In genomic region chr12:93895096-93895460, GRCh38 we compare ENCODE assay signal across 13 cellular contexts.
A peak's percentile ranks its signal among the peaks of the same experiment; 100 is the strongest.
DNase-seq lines count a peak whose midpoint lies in the region; ATAC-seq, FAIRE-seq and TF ChIP-seq lines count a peak whose summit lies in the region.
"Had no signal": no experiment of that assay in that cellular context is flagged by ENCODE, and none has a peak within 500 bp of the region (broad histone marks: within the 10 kb centered on the region; RNA-seq: fewer than 3 reads in every experiment).

No MANE protein-coding gene starts in this region.

- H3K4me1 ChIP-seq in H1 (replicated peaks in 1 of 4; ENCODE audit: control insufficient read depth in 3 of 4, insufficient read depth in 4 of 4, low read length in 3 of 4) = peaks cover 0 to 3% (median 1%) of the 10 kb centered on the region in 4 experiments; a peak in 2 of 7 replicates
- H3K4me1 ChIP-seq: SJSA1 had no signal

- H2AK5ac ChIP-seq in H1 (ENCODE audit: low read depth, low read length) = no peak overlapping the region

- no peak overlapping the region for H4K91ac ChIP-seq in H1 (replicated peaks; ENCODE audit: insufficient read length, low read length)

- H2BK20ac ChIP-seq in H1 (ENCODE audit: low read length) = no peak overlapping the region

- H3K9ac ChIP-seq in H1 (replicated peaks in 1 of 4; ENCODE audit: extremely low read depth in 1 of 4, low read depth in 3 of 4, low read length in 3 of 4) = no peak overlapping the region

- no peak overlapping the region for H3K14ac ChIP-seq in H1 (ENCODE audit: insufficient read length)

- H3K4me3 ChIP-seq in H1 (ENCODE audit: extremely low read depth in 1 of 4, insufficient read depth in 2 of 4, low read depth in 3 of 4, low read length in 4 of 4) = no peak overlapping the region
- H3K4me3 ChIP-seq: SJSA1, skin epidermis had no signal

- no peak overlapping the region for H2AFZ ChIP-seq in H1 (ENCODE audit: low read length)

- H3K4me1 Mint-ChIP-seq in mesothelial cell of epicardium (peaks cover 38% of the 10 kb centered on the region), type B pancreatic cell (ENCODE audit: unreplicated experiment) (peaks cover 24% of the 10 kb centered on the region)

- no peak overlapping the region for H2BK120ac ChIP-seq in H1 (replicated peaks; ENCODE audit: low read depth, low read length)

- POLR2A ChIA-PET in H1 (lab: Charles Lee; ENCODE audit: partially characterized antibody) = no interaction called here

- no peak overlapping the region for H3K4me2 ChIP-seq in H1 (ENCODE audit: insufficient read depth in 1 of 2, low read depth in 2 of 2, low read length in 2 of 2)

- no peaks in the 10 kb centered on the region for H3K79me1 ChIP-seq in H1 (ENCODE audit: low read depth, low read length)

- H3K23ac ChIP-seq in H1 (ENCODE audit: insufficient read length) = no peak overlapping the region

- DNase-seq in KBM-7 = peak; percentile 50
- DNase-seq in H1 (ENCODE audit: low read depth in 1 of 2, low spot score in 2 of 2) = peak in 1 of 2 experiments; percentile 46
- no peak for DNase-seq in mesothelial cell of epicardium (ENCODE audit: low spot score in 2 of 2, unreplicated experiment in 2 of 2)
- DNase-seq in type B pancreatic cell (ENCODE audit: extremely low spot score, unreplicated experiment) = no peak
- DNase-seq in head of caudate nucleus = no peak
- no peak for DNase-seq in posterior cingulate gyrus
- DNase-seq: activated CD4-positive, alpha-beta T cell treated with anti-CD3 and anti-CD28 coated beads for 4 hours; activated naive CD4-positive, alpha-beta T cell treated with anti-CD3 and anti-CD28 coated beads for 36 hours; GOT3; NCI-H524 had no signal

- no peak overlapping the region for H3K27ac ChIP-seq in H1 (ENCODE audit: low read depth, low read length)
- H3K27ac ChIP-seq: SJSA1 had no signal

- H2BK12ac ChIP-seq in H1 (ENCODE audit: low read depth, low read length) = no peak overlapping the region

- peak overlapping the region; percentile 74 for H3K27ac Mint-ChIP-seq in mesothelial cell of epicardium
- peak overlapping the region; percentile 23 for H3K27ac Mint-ChIP-seq in type B pancreatic cell
- H3K27ac Mint-ChIP-seq: activated naive CD4-positive, alpha-beta T cell treated with anti-CD3 and anti-CD28 coated beads for 36 hours had no signal

- no peak for FAIRE-seq in H1 (lab: Jason Lieb, UNC)

- H3K4me3 Mint-ChIP-seq in mesothelial cell of epicardium (no peak overlapping the region), type B pancreatic cell (peak overlapping the region; percentile 20)
- H3K4me3 Mint-ChIP-seq: activated naive CD4-positive, alpha-beta T cell treated with anti-CD3 and anti-CD28 coated beads for 36 hours had no signal

- H3K4ac ChIP-seq in H1 (replicated peaks; ENCODE audit: insufficient read length, low read depth, low read length) = no peak overlapping the region

- TF ChIP-seq CTCF in H1 (IDR thresholded peaks at IDR 0.05; ENCODE audit: control extremely low read depth in 1 of 3, insufficient read depth in 1 of 3, low read depth in 1 of 3, low read length in 3 of 3) = peak in 1 of 3 experiments; percentile 20; a peak in 1 of 4 replicates
- TF ChIP-seq CTCF in mesothelial cell of epicardium (IDR thresholded peaks at IDR 0.05; ENCODE audit: unreplicated experiment) = no peak
- TF ChIP-seq CTCF in type B pancreatic cell (conservative IDR thresholded peaks at IDR 0.05) = no peak

- CTCF ChIA-PET in H1 (lab: Charles Lee; ENCODE audit: partially characterized antibody) = interaction anchor here (0.5 to 6.2 kb wide), 8 partner anchors 16 to 228 kb away, joined by 3 to 42 read pairs (median 4); no protein-coding TSS in a partner anchor

- H2BK15ac ChIP-seq in H1 (ENCODE audit: low read length) = no peak overlapping the region

- no peaks in the 10 kb centered on the region for H3K79me2 ChIP-seq in H1 (ENCODE audit: control insufficient read depth in 1 of 2, insufficient read depth in 2 of 2, low read length in 2 of 2)

- 80% methylated on average over 6 of the region's 6 CpGs; no CpG with 5 or more reads in 1 of the 2 experiments for WGBS in H1 (ENCODE audit: extremely low coverage in 1 of 2, insufficient coverage in 1 of 2, insufficient read length in 1 of 2, insufficient replicate concordance in 2 of 2, low coverage in 1 of 2, low lambda C conversion rate in 2 of 2, missing lambda C conversion rate in 1 of 2), 2 experiments

- no peak for ATAC-seq in HG03175 (IDR thresholded peaks at IDR 0.05; ENCODE audit: unreplicated experiment)

- no peak overlapping the region for H4K5ac ChIP-seq in H1 (ENCODE audit: insufficient read length, low read depth, low read length)

- no peak overlapping the region for H2BK5ac ChIP-seq in H1 (ENCODE audit: low read depth, low read length)

- no peaks in the 10 kb centered on the region for H3K36me3 ChIP-seq in H1 (ENCODE audit: control insufficient read depth in 2 of 4, insufficient read depth in 4 of 4, low read length in 3 of 4)
- H3K36me3 ChIP-seq: SJSA1 had no signal

- H3K56ac ChIP-seq in H1 (replicated peaks; ENCODE audit: insufficient read length, low read depth, low read length) = no peak overlapping the region

- H3K36me3 Mint-ChIP-seq in mesothelial cell of epicardium (no peaks in the 10 kb centered on the region), type B pancreatic cell (no peaks in the 10 kb centered on the region)

- H3K23me2 ChIP-seq in H1 (ENCODE audit: low read depth, low read length) = no peaks in the 10 kb centered on the region

- no peak for TF ChIP-seq EP300 in H1 (IDR thresholded peaks at IDR 0.05; ENCODE audit: borderline replicate concordance in 1 of 2, low read depth in 2 of 2, low read length in 2 of 2)

- TF ChIP-seq POLR2A in H1 (IDR thresholded peaks at IDR 0.05; ENCODE audit: control extremely low read depth in 1 of 2, low read depth in 2 of 2, low read length in 2 of 2) = no peak

- no peak overlapping the region for H4K8ac ChIP-seq in H1 (ENCODE audit: extremely low read depth, insufficient read depth, low read length)

- H4K20me1 ChIP-seq in H1 (replicated peaks in 1 of 2; ENCODE audit: control insufficient read depth in 1 of 2, insufficient read depth in 2 of 2, low read length in 2 of 2) = no peaks in the 10 kb centered on the region

- H3K9me3 ChIP-seq in H1 (ENCODE audit: insufficient read depth in 2 of 2, low read depth in 1 of 2, low read length in 1 of 2) = no peaks in the 10 kb centered on the region
- H3K9me3 ChIP-seq: SJSA1 had no signal

- no peak overlapping the region for H3K18ac ChIP-seq in H1 (ENCODE audit: extremely low read depth, low read length)

- in situ Hi-C loops in KBM-7 (cut with MboI; ENCODE audit: low pct_unique_long_range_greater_than_20kb, low sequenced_read_pairs) = no loop called here

- H3K9me3 Mint-ChIP-seq in mesothelial cell of epicardium (no peaks in the 10 kb centered on the region), type B pancreatic cell (no peaks in the 10 kb centered on the region)
- H3K9me3 Mint-ChIP-seq: activated naive CD4-positive, alpha-beta T cell treated with anti-CD3 and anti-CD28 coated beads for 36 hours had no signal

- peak; percentile 19 to 27; a peak in 3 of 4 replicates for TF ChIP-seq RAD21 in H1 (IDR thresholded peaks at IDR 0.05 in 1 of 2, conservative IDR thresholded peaks at IDR 0.05 in 1 of 2; ENCODE audit: low read depth in 2 of 2, low read length in 2 of 2)

- intact Hi-C loops in head of caudate nucleus (cut with DNase I) = no loop called here
- intact Hi-C loops in posterior cingulate gyrus (cut with DNase I) = loop anchor here (10.0 kb wide), 1 partner anchor 80 kb away; no protein-coding TSS in a partner anchor

- H3K27me3 ChIP-seq in H1 (replicated peaks in 1 of 4; ENCODE audit: control insufficient read depth in 3 of 4, extremely low read depth in 1 of 4, insufficient read depth in 3 of 4, low read length in 3 of 4) = no peaks in the 10 kb centered on the region
- H3K27me3 ChIP-seq: SJSA1 had no signal

- H3K27me3 Mint-ChIP-seq in mesothelial cell of epicardium (ENCODE audit: low read depth) = no peaks in the 10 kb centered on the region
- H3K27me3 Mint-ChIP-seq in type B pancreatic cell = no peaks in the 10 kb centered on the region

TF ChIP-seq in H1, 55 proteins besides CTCF, POLR2A, EP300 and RAD21 (continues in another document):
- TF ChIP-seq SIRT6 (IDR thresholded peaks at IDR 0.05; ENCODE audit: low read length) (no peak), SRF (IDR thresholded peaks at IDR 0.05; ENCODE audit: low read depth, low read length) (no peak)
